14 cellular contexts compared by ENCODE assay signal in the genomic region with DNA sequence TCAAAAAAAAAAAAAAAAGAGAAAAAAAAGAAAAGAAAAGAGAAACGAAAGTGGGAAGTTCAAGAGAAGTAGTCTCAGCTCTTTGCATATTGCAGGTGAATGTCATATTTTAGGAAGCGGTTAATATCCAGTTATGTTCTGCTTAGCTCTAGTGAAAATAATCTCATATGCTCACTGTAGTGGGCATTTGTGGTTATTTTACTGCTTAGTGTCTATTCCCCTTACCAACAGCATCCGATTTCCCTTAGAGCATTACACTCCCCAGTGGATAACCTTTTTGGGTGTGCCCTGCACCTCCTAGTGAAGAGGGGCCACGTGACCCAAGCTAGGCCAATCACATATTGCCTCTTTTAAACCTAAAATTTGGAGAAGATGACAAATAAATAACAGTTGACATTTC.
A peak's percentile ranks its signal among the peaks of the same experiment; 100 is the strongest.
DNase-seq lines count a peak whose midpoint lies in the region; ATAC-seq and TF ChIP-seq lines count a peak whose summit lies in the region.
"Had no signal": no experiment of that assay in that cellular context is flagged by ENCODE, and none has a peak within 500 bp of the region (broad histone marks: within the 10 kb centered on the region; RNA-seq: fewer than 3 reads in every experiment).

No MANE protein-coding gene starts in this region.

- no peak overlapping the region for H3K4me3 Mint-ChIP-seq in natural killer cell treated with Interleukin-12 subunit alpha and Interleukin-12 subunit beta and Interleukin-15 and Interleukin-18, amount 100 ng/mL, for 72 hours

- no peaks in the 10 kb centered on the region for H3K4me1 Mint-ChIP-seq in natural killer cell treated with Interleukin-12 subunit alpha and Interleukin-12 subunit beta and Interleukin-15 and Interleukin-18, amount 100 ng/mL, for 72 hours (ENCODE audit: low read depth in 2 of 2)

- DNase-seq in NOMO-1 treated with dmso at 0.1 percent for 144 hours (lab: John Stamatoyannopoulos, UW; ENCODE audit: unreplicated experiment) (peak; percentile 73), esophagus squamous epithelium (lab: John Stamatoyannopoulos, UW) (no peak), H7 (no peak), transverse colon (no peak)
- no peak for DNase-seq in natural killer cell treated with Interleukin-12 subunit alpha and Interleukin-12 subunit beta and Interleukin-15 and Interleukin-18, amount 100 ng/mL, for 72 hours (ENCODE audit: low spot score)
- DNase-seq: caudate nucleus, foreskin fibroblast, lower lobe of right lung, NCI-H82, retina had no signal

- H3K27me3 ChIP-seq in esophagus squamous epithelium (no peaks in the 10 kb centered on the region), H7 (ENCODE audit: control insufficient read depth, insufficient read depth, low read length) (no peaks in the 10 kb centered on the region), transverse colon (no peaks in the 10 kb centered on the region)
- H3K27me3 ChIP-seq: BLaER1 had no signal

- H3K9me3 ChIP-seq in esophagus squamous epithelium, result peaks cover 0 to 7% (median 3%) of the 10 kb centered on the region in 3 donors
- H3K9me3 ChIP-seq in transverse colon, result no peaks in the 10 kb centered on the region
- H3K9me3 ChIP-seq: lower lobe of right lung had no signal

- TF ChIP-seq CTCF in esophagus squamous epithelium (IDR thresholded peaks at IDR 0.05), result no peak
- no peak for TF ChIP-seq CTCF in transverse colon (IDR thresholded peaks at IDR 0.05)

- no peak overlapping the region for H3K27ac Mint-ChIP-seq in natural killer cell treated with Interleukin-12 subunit alpha and Interleukin-12 subunit beta and Interleukin-15 and Interleukin-18, amount 100 ng/mL, for 72 hours

- no peak for TF ChIP-seq POLR2A in esophagus squamous epithelium (IDR thresholded peaks at IDR 0.05)
- TF ChIP-seq POLR2A in transverse colon (IDR thresholded peaks at IDR 0.05), result no peak

- H3K9me3 Mint-ChIP-seq in natural killer cell treated with Interleukin-12 subunit alpha and Interleukin-12 subunit beta and Interleukin-15 and Interleukin-18, amount 100 ng/mL, for 72 hours, result peaks cover 11% of the 10 kb centered on the region

- in situ Hi-C loops in transverse colon (cut with MboI; ENCODE audit: low pct_ligation_motif_present in 1 of 4, low pct_unique_long_range_greater_than_20kb in 1 of 4, low sequenced_read_pairs in 3 of 4), result no loop called here

- H3K4me3 ChIP-seq in esophagus squamous epithelium (no peak overlapping the region), H7 (ENCODE audit: insufficient read depth, low read depth, low read length) (no peak overlapping the region), transverse colon (no peak overlapping the region)
- H3K4me3 ChIP-seq: BLaER1, lower lobe of right lung had no signal

- H3K4me1 ChIP-seq in esophagus squamous epithelium (no peaks in the 10 kb centered on the region), transverse colon (no peaks in the 10 kb centered on the region)
- H3K4me1 ChIP-seq: BLaER1, lower lobe of right lung had no signal

- intact Hi-C loops in esophagus squamous epithelium (cut with DNase I), result no loop called here
- intact Hi-C loops in transverse colon (cut with DNase I; ENCODE audit: low total_unique reads), result no loop called here

- TF ChIP-seq EP300 in transverse colon (IDR thresholded peaks at IDR 0.05; ENCODE audit: low read depth), result no peak

- WGBS in esophagus squamous epithelium, 2 donors, result 80% methylated on average over 4 of the region's 4 CpGs
- WGBS in transverse colon (ENCODE audit: low coverage in 1 of 2), 2 donors, result 66 to 71% methylated on average over 4 of the region's 4 CpGs

- ATAC-seq in GM18502 (IDR thresholded peaks at IDR 0.05; ENCODE audit: poor library complexity, unreplicated experiment) (peak; percentile 87), GM21390 (IDR thresholded peaks at IDR 0.05; ENCODE audit: unreplicated experiment) (peak; percentile 94), HG03066 (IDR thresholded peaks at IDR 0.05; ENCODE audit: low read depth, unreplicated experiment) (peak; percentile 81)
- no peak for ATAC-seq in natural killer cell treated with Interleukin-12 subunit alpha and Interleukin-12 subunit beta and Interleukin-15 and Interleukin-18, amount 100 ng/mL, for 72 hours
- ATAC-seq: lower lobe of right lung had no signal

- H3K27me3 Mint-ChIP-seq in natural killer cell treated with Interleukin-12 subunit alpha and Interleukin-12 subunit beta and Interleukin-15 and Interleukin-18, amount 100 ng/mL, for 72 hours, result peaks cover 7 to 17% of the 10 kb centered on the region in 2 donors

- H3K36me3 ChIP-seq in esophagus squamous epithelium, result no peaks in the 10 kb centered on the region
- no peaks in the 10 kb centered on the region for H3K36me3 ChIP-seq in H7 (replicated peaks; ENCODE audit: control insufficient read depth, insufficient read depth, low read length)
- no peaks in the 10 kb centered on the region for H3K36me3 ChIP-seq in transverse colon
- H3K36me3 ChIP-seq: BLaER1, lower lobe of right lung had no signal

- H3K36me3 Mint-ChIP-seq in natural killer cell treated with Interleukin-12 subunit alpha and Interleukin-12 subunit beta and Interleukin-15 and Interleukin-18, amount 100 ng/mL, for 72 hours, result peaks cover 4% of the 10 kb centered on the region

- H3K27ac ChIP-seq in esophagus squamous epithelium, result no peak overlapping the region
- H3K27ac ChIP-seq in transverse colon, result no peak overlapping the region
- H3K27ac ChIP-seq: BLaER1, lower lobe of right lung had no signal

Comparison
In these comparisons a context has a peak if more than half of its experiments do, and no peak if none do; other contexts are left out.
1. ATAC-seq: peak in GM18502 (single experiment), GM21390 (single experiment) and HG03066 (single experiment); none in natural killer cell treated with Interleukin-12 subunit alpha and Interleukin-12 subunit beta and Interleukin-15 and Interleukin-18, amount 100 ng/mL, for 72 hours (0 of 2).